Comparison of ENCODE assay signal across 1 cellular context in genomic region chr4:13368262-13368661, GRCh38.
TF ChIP-seq lines count a peak whose summit lies in the region.

No MANE protein-coding gene starts in this region.

TF ChIP-seq in K562, 482 proteins besides CTCF, POLR2A, EP300 and RAD21 (continued from another document):
- TF ChIP-seq, protein P1, sequence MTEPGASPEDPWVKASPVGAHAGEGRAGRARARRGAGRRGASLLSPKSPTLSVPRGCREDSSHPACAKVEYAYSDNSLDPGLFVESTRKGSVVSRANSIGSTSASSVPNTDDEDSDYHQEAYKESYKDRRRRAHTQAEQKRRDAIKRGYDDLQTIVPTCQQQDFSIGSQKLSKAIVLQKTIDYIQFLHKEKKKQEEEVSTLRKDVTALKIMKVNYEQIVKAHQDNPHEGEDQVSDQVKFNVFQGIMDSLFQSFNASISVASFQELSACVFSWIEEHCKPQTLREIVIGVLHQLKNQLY (CRISPR knock-in tag; conservative IDR thresholded peaks at IDR 0.05), result no peak
- TF ChIP-seq, protein P2, sequence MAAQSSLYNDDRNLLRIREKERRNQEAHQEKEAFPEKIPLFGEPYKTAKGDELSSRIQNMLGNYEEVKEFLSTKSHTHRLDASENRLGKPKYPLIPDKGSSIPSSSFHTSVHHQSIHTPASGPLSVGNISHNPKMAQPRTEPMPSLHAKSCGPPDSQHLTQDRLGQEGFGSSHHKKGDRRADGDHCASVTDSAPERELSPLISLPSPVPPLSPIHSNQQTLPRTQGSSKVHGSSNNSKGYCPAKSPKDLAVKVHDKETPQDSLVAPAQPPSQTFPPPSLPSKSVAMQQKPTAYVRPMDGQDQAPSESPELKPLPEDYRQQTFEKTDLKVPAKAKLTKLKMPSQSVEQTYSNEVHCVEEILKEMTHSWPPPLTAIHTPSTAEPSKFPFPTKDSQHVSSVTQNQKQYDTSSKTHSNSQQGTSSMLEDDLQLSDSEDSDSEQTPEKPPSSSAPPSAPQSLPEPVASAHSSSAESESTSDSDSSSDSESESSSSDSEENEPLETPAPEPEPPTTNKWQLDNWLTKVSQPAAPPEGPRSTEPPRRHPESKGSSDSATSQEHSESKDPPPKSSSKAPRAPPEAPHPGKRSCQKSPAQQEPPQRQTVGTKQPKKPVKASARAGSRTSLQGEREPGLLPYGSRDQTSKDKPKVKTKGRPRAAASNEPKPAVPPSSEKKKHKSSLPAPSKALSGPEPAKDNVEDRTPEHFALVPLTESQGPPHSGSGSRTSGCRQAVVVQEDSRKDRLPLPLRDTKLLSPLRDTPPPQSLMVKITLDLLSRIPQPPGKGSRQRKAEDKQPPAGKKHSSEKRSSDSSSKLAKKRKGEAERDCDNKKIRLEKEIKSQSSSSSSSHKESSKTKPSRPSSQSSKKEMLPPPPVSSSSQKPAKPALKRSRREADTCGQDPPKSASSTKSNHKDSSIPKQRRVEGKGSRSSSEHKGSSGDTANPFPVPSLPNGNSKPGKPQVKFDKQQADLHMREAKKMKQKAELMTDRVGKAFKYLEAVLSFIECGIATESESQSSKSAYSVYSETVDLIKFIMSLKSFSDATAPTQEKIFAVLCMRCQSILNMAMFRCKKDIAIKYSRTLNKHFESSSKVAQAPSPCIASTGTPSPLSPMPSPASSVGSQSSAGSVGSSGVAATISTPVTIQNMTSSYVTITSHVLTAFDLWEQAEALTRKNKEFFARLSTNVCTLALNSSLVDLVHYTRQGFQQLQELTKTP (IDR thresholded peaks at IDR 0.05; ENCODE audit: low read depth in 1 of 2, partially characterized antibody in 2 of 2), result peak; percentile 73 to 76
- TF ChIP-seq FOS (IDR thresholded peaks at IDR 0.05; ENCODE audit: extremely low read depth, insufficient read length) (no peak), JUNB (CRISPR knock-in tag; conservative IDR thresholded peaks at IDR 0.05) (no peak), BRD9 (IDR thresholded peaks at IDR 0.05; ENCODE audit: low read depth, partially characterized antibody) (peak; percentile 91), JUN (IDR thresholded peaks at IDR 0.05; ENCODE audit: borderline replicate concordance, low read depth, low read length) (no peak), JUN (CRISPR knock-in tag; IDR thresholded peaks at IDR 0.05; ENCODE audit: borderline replicate concordance) (no peak), TAL1 (IDR thresholded peaks at IDR 0.05) (peak; percentile 26; the same call in 1 of the 2 replicates)
